Comparison of ENCODE assay signal across 8 cellular contexts in genomic region chr1:183580281-183580682, GRCh38. TPM values are rescaled to one million over a fixed set of nuclear protein-coding genes. Genes with fewer than 3 reads are reported as not detected.
A peak's percentile ranks its signal among the peaks of the same experiment; 100 is the strongest.
DNase-seq lines count a peak whose midpoint lies in the region; ATAC-seq and TF ChIP-seq lines count a peak whose summit lies in the region.

No MANE protein-coding gene starts in this region.

- H3K4me1 ChIP-seq in OCI-LY3 (ENCODE audit: low read length) = peaks cover 49% of the 10 kb centered on the region
- no peaks in the 10 kb centered on the region for H3K4me1 ChIP-seq in endodermal cell (ENCODE audit: control insufficient read depth, insufficient read depth, low read length)
- H3K4me1 ChIP-seq in osteoblast (ENCODE audit: insufficient read depth, low read length) = no peaks in the 10 kb centered on the region

- 63 to 70% methylated on average over 7 to 8 of the region's 8 CpGs for WGBS in endodermal cell (ENCODE audit: insufficient coverage in 1 of 2, insufficient read length in 1 of 2), 2 experiments

- in situ Hi-C loops in G401 (cut with HindIII; ENCODE audit: low sequenced_read_pairs) = no loop called here

- H3K4me3 ChIP-seq in OCI-LY3 (ENCODE audit: low read length) = no peak overlapping the region
- H3K4me3 ChIP-seq in endodermal cell (ENCODE audit: low read length) = no peak overlapping the region
- no peak overlapping the region for H3K4me3 ChIP-seq in osteoblast (ENCODE audit: insufficient read depth, low read length)

- peaks cover 89% of the 10 kb centered on the region for H4K20me1 ChIP-seq in OCI-LY3 (ENCODE audit: insufficient read depth, low read length)
- no peaks in the 10 kb centered on the region for H4K20me1 ChIP-seq in osteoblast (ENCODE audit: insufficient read depth, low read length)

- no peaks in the 10 kb centered on the region for H3K9me3 Mint-ChIP-seq in endodermal cell

- no peak overlapping the region for H3K4me2 ChIP-seq in OCI-LY3 (ENCODE audit: low read length)
- H3K4me2 ChIP-seq in osteoblast (ENCODE audit: insufficient read depth, low read length) = peak overlapping the region; percentile 26

- TF ChIP-seq CTCF in OCI-LY3 (IDR thresholded peaks at IDR 0.05; ENCODE audit: low read depth, low read length) (no peak), endodermal cell (conservative IDR thresholded peaks at IDR 0.05) (peak; percentile 75), osteoblast (IDR thresholded peaks at IDR 0.05; ENCODE audit: extremely low read depth, low read depth, low read length) (peak; percentile 37), omental fat pad (IDR thresholded peaks at IDR 0.05) (no peak)

- H3K27me3 ChIP-seq in OCI-LY3 (ENCODE audit: low read depth, low read length) (no peaks in the 10 kb centered on the region), endodermal cell (ENCODE audit: control insufficient read depth, insufficient read depth, low read length, poor library complexity, severe bottlenecking) (no peaks in the 10 kb centered on the region), osteoblast (ENCODE audit: insufficient read depth, low read length) (no peaks in the 10 kb centered on the region)

- no peak overlapping the region for H3K9ac ChIP-seq in OCI-LY3 (ENCODE audit: low read length)
- H3K9ac ChIP-seq in endodermal cell (ENCODE audit: extremely low read depth, low read length, poor library complexity, severe bottlenecking) = no peak overlapping the region

- ATAC-seq in HG03565 (IDR thresholded peaks at IDR 0.05; ENCODE audit: unreplicated experiment) (peak; percentile 53), omental fat pad (ENCODE audit: low FRiP score) (no peak)

- no peaks in the 10 kb centered on the region for H3K27me3 Mint-ChIP-seq in endodermal cell (ENCODE audit: insufficient read depth)

- H3K27ac ChIP-seq in OCI-LY3 (ENCODE audit: low read length) (peak overlapping the region; percentile 46), endodermal cell (ENCODE audit: low read depth, low read length) (no peak overlapping the region), osteoblast (ENCODE audit: low read depth, low read length) (no peak overlapping the region)

- no peak overlapping the region for H3K4me3 Mint-ChIP-seq in endodermal cell

- peak; percentile 16 for DNase-seq in NCI-H748 (lab: John Stamatoyannopoulos, UW; ENCODE audit: unreplicated experiment)
- no peak for DNase-seq in NCI-H748 treated with DMSO at 0.1 percent for 48 hours (lab: John Stamatoyannopoulos, UW)
- DNase-seq in endodermal cell = peak; percentile 87
- DNase-seq in osteoblast (ENCODE audit: insufficient read length, low spot score, missing footprints) = peak; percentile 76
- DNase-seq in G401 (ENCODE audit: low spot score) = no peak
- DNase-seq in omental fat pad (ENCODE audit: low spot score) = no peak

- H3K79me2 ChIP-seq in OCI-LY3 (ENCODE audit: low read length) = peaks cover 97% of the 10 kb centered on the region
- no peaks in the 10 kb centered on the region for H3K79me2 ChIP-seq in osteoblast (ENCODE audit: insufficient read depth, low read length)

- H3K36me3 ChIP-seq in OCI-LY3 (replicated peaks; ENCODE audit: low read depth, low read length) (peaks cover 77% of the 10 kb centered on the region), endodermal cell (ENCODE audit: control insufficient read depth, insufficient read depth, low read length) (no peaks in the 10 kb centered on the region), osteoblast (ENCODE audit: insufficient read depth, low read length) (no peaks in the 10 kb centered on the region)

- H2AFZ ChIP-seq in OCI-LY3 (ENCODE audit: low read depth, low read length) (no peak overlapping the region), osteoblast (ENCODE audit: low read length) (peak overlapping the region; percentile 49)

- H3K9me3 ChIP-seq in OCI-LY3 (ENCODE audit: insufficient read depth, low read length) (no peaks in the 10 kb centered on the region), endodermal cell (ENCODE audit: control insufficient read depth, low read length) (no peaks in the 10 kb centered on the region), osteoblast (ENCODE audit: low read depth, low read length) (no peaks in the 10 kb centered on the region)

- H3K4me1 Mint-ChIP-seq in endodermal cell = peaks cover 4% of the 10 kb centered on the region

- no peaks in the 10 kb centered on the region for H3K36me3 Mint-ChIP-seq in endodermal cell (ENCODE audit: low read depth)

- H3K27ac Mint-ChIP-seq in endodermal cell = no peak overlapping the region

RNA-seq across cellular contexts. Expression of gene NCF2, which starts 10.0 kb away (rescaled TPM):
- total RNA-seq in endodermal cell = under 1 TPM in 1 of 2 donors, not detected in 1; 0.55 TPM
- not detected for polyA plus RNA-seq in endodermal cell (2013, experiment 1 of 2)
- not detected for polyA plus RNA-seq in endodermal cell (2013, experiment 2 of 2)
- total RNA-seq in osteoblast = 0.88 and 2.2 TPM in 2 replicates
- not detected in 2 replicates for total RNA-seq in G401 (2014; rRNA removed; shearing (Covaris generic))
- total RNA-seq in omental fat pad = 10 to 100 TPM; 20.4 to 85.0 (median 44.4) TPM

RNA-seq across cellular contexts. Expression of gene ARPC5, which starts 55.3 kb away (rescaled TPM):
- total RNA-seq in endodermal cell (10 to 100 TPM; 78.7 to 99.5 TPM), osteoblast (156 and 157 TPM in 2 replicates), omental fat pad (10 to 100 TPM; 68.7 to 99.2 (median 90.2) TPM)
- 144 TPM for polyA plus RNA-seq in endodermal cell (2013, experiment 1 of 2)
- polyA plus RNA-seq in endodermal cell (2013, experiment 2 of 2) = 147 TPM
- total RNA-seq in G401 (2014; rRNA removed; shearing (Covaris generic)) = 81.4 and 155 TPM in 2 replicates

Comparison
In these comparisons a context has a peak if more than half of its experiments do, and no peak if none do; other contexts are left out.
1. DNase-seq: peak in NCI-H748 (single experiment), endodermal cell (single experiment) and osteoblast (single experiment); none in NCI-H748 treated with DMSO at 0.1 percent for 48 hours (single experiment), G401 (single experiment) and omental fat pad (single experiment).
2. CTCF ChIP-seq: peak in endodermal cell (single experiment) and osteoblast (single experiment); none in OCI-LY3 (single experiment) and omental fat pad (0 of 3).